In genomic region chr1:245256528-245256927, GRCh38 we compare ENCODE assay signal across 23 cellular contexts.
DNase-seq lines count a peak whose midpoint lies in the region; ATAC-seq and TF ChIP-seq lines count a peak whose summit lies in the region.
"Had no signal": no experiment of that assay in that cellular context is flagged by ENCODE, and none has a peak within 500 bp of the region (broad histone marks: within the 10 kb centered on the region; RNA-seq: fewer than 3 reads in every experiment).

No MANE protein-coding gene starts in this region.

- no peak overlapping the region for H3K4me3 ChIP-seq in cardiac muscle cell
- H3K4me3 ChIP-seq in mesendoderm (ENCODE audit: low read length): no peak overlapping the region
- H3K4me3 ChIP-seq: BLaER1, SJCRH30 had no signal

- H3K4ac ChIP-seq in mesendoderm (ENCODE audit: low read depth, low read length): no peak overlapping the region

- H4K5ac ChIP-seq in mesendoderm (ENCODE audit: low read length): no peak overlapping the region

- WGBS in mesendoderm (ENCODE audit: extremely low coverage, insufficient coverage, low lambda C conversion rate): no CpG with 5 or more reads among the region's 6 CpGs

- no peak overlapping the region for H3K23ac ChIP-seq in mesendoderm (ENCODE audit: low read length)

- H2BK5ac ChIP-seq in mesendoderm (ENCODE audit: low read length): peak overlapping the region; percentile 36

- ATAC-seq in left ventricle myocardium superior: no peak
- ATAC-seq in GM18870 (IDR thresholded peaks at IDR 0.05; ENCODE audit: unreplicated experiment): no peak
- ATAC-seq in omental fat pad (ENCODE audit: low FRiP score): no peak
- ATAC-seq: Panc1 had no signal

- H2BK15ac ChIP-seq in mesendoderm (replicated peaks; ENCODE audit: low read depth): no peak overlapping the region

- H3K79me2 ChIP-seq in mesendoderm (ENCODE audit: control insufficient read depth, insufficient read depth, low read length): no peaks in the 10 kb centered on the region

- H2BK120ac ChIP-seq in mesendoderm (ENCODE audit: low read depth, low read length): no peak overlapping the region

- no peaks in the 10 kb centered on the region for H3K9me3 ChIP-seq in cardiac muscle cell (ENCODE audit: low read depth)

- no peak overlapping the region for H3K4me2 ChIP-seq in mesendoderm (ENCODE audit: low read length)
- H3K4me2 ChIP-seq: BLaER1 had no signal

- no peak overlapping the region for H4K8ac ChIP-seq in mesendoderm (ENCODE audit: low read depth, low read length)

- no peak overlapping the region for H3K9ac ChIP-seq in mesendoderm (ENCODE audit: low read length)
- H3K9ac ChIP-seq: BLaER1 had no signal

- H3K36me3 ChIP-seq in cardiac muscle cell (peaks cover 4% of the 10 kb centered on the region), mesendoderm (ENCODE audit: control insufficient read depth, insufficient read depth, low read length) (no peaks in the 10 kb centered on the region)
- H3K36me3 ChIP-seq: BLaER1 had no signal

- H3K79me1 ChIP-seq in mesendoderm (ENCODE audit: low read length): no peaks in the 10 kb centered on the region

- peak overlapping the region; percentile 31 for H3K56ac ChIP-seq in mesendoderm (ENCODE audit: low read length)

- TF ChIP-seq CTCF in cardiac muscle cell (IDR thresholded peaks at IDR 0.05; ENCODE audit: low read depth, low read length) (no peak), omental fat pad (IDR thresholded peaks at IDR 0.05) (no peak)

- H2AK5ac ChIP-seq in mesendoderm (ENCODE audit: low read length): no peak overlapping the region

- H3K18ac ChIP-seq in mesendoderm (ENCODE audit: low read length): no peak overlapping the region

- H3K27me3 ChIP-seq in cardiac muscle cell: no peaks in the 10 kb centered on the region
- no peaks in the 10 kb centered on the region for H3K27me3 ChIP-seq in mesendoderm (ENCODE audit: insufficient read depth, low read length, poor library complexity)
- H3K27me3 ChIP-seq: BLaER1, SJCRH30 had no signal

- DNase-seq in cardiac muscle cell (ENCODE audit: low read depth in 1 of 2, low spot score in 1 of 2) (peak in 1 of 2 donors; percentile 44), left ventricle myocardium superior (no peak), iPS DF 19.7 (ENCODE audit: low read depth, low spot score) (peak; percentile 67), mesendoderm (peak; percentile 72), SHP77 (lab: John Stamatoyannopoulos, UW) (no peak), omental fat pad (ENCODE audit: low spot score) (no peak), GDM1 (lab: John Stamatoyannopoulos, UW) (no peak)
- DNase-seq: ACHN; CD4-positive, alpha-beta T cell; COR-L47; DMS79 treated with DMSO at 0.1 percent for 48 hours; KG1; NCI-H1105; NCI-H146; NCI-H2029; NCI-H2227 treated with DMSO at 0.1 percent for 48 hours; NCI-H510A treated with DMSO at 0.1 percent for 48 hours; NCI-H748 treated with DMSO at 0.1 percent for 48 hours; SJCRH30 had no signal

- H3K4me1 ChIP-seq in cardiac muscle cell (ENCODE audit: low read depth): peaks cover 38% of the 10 kb centered on the region
- peaks cover 6% of the 10 kb centered on the region for H3K4me1 ChIP-seq in mesendoderm (ENCODE audit: control insufficient read depth, low read depth, low read length)
- H3K4me1 ChIP-seq: SJCRH30 had no signal

- H3K27ac ChIP-seq in cardiac muscle cell (peak overlapping the region; percentile 46), mesendoderm (ENCODE audit: low read depth, low read length) (peak overlapping the region; percentile 1)
- H3K27ac ChIP-seq: 22Rv1, BLaER1, SJCRH30 had no signal

- intact Hi-C loops in left ventricle myocardium superior (cut with micrococcal nuclease): no loop called here

Comparison
In these comparisons a context has a peak if more than half of its experiments do, and no peak if none do; other contexts are left out.
1. DNase-seq: peak in iPS DF 19.7 (single experiment) and mesendoderm (single experiment); none in left ventricle myocardium superior (single experiment), SHP77 (0 of 2), omental fat pad (single experiment) and GDM1 (single experiment).